Comparison of ENCODE assay signal across 8 cellular contexts in genomic region chr4:2537011-2537830, GRCh38. TPM values are rescaled to one million over a fixed set of nuclear protein-coding genes. Genes with fewer than 3 reads are reported as not detected.
DNase-seq lines count a peak whose midpoint lies in the region; ATAC-seq, FAIRE-seq and TF ChIP-seq lines count a peak whose summit lies in the region.

No MANE protein-coding gene starts in this region.

- peaks cover 4% of the 10 kb centered on the region for H4K20me1 ChIP-seq in GM12878 (ENCODE audit: control insufficient read depth, insufficient read depth)
- H4K20me1 ChIP-seq in smooth muscle cell (ENCODE audit: low read depth): peaks cover 50% of the 10 kb centered on the region

- no peaks in the 10 kb centered on the region for H3K9me3 Mint-ChIP-seq in T-helper 2 cell treated with Interferon-gamma antibody and Interleukin-4, amounts not matched to agents 5 μg/mL and 100 μg/mL, for 36 hours

- in situ Hi-C loops in GM12878 (cut with MboI): no loop called here

- TF ChIP-seq CTCF in GM12878 (IDR thresholded peaks at IDR 0.05 in 2 of 3, conservative IDR thresholded peaks at IDR 0.05 in 1 of 3; ENCODE audit: control insufficient read depth in 2 of 3, extremely low read depth in 1 of 3, insufficient read depth in 1 of 3, low read depth in 3 of 3, low read length in 3 of 3) (no peak), smooth muscle cell (IDR thresholded peaks at IDR 0.05; ENCODE audit: borderline replicate concordance, insufficient read depth, poor library complexity, severe bottlenecking) (no peak)

- H3K27ac ChIP-seq in GM12878 (ENCODE audit: control insufficient read depth, insufficient read depth) (peak overlapping the region; percentile 74), smooth muscle cell (ENCODE audit: low read depth) (peak overlapping the region; percentile 67)

- peak overlapping the region; percentile 55 for H2AFZ ChIP-seq in GM12878 (ENCODE audit: control insufficient read depth, low read depth, low read length)
- no peak overlapping the region for H2AFZ ChIP-seq in smooth muscle cell (ENCODE audit: low read depth)

- intact Hi-C loops in GM12878 (cut with micrococcal nuclease; ENCODE audit: unreplicated experiment): loop anchor here (5.0 kb wide), 1 partner anchor 120 kb away; the partner anchor contains the start of genes CFAP99 and ZFYVE28

- BruUV-seq in GM12878 (replicated peaks; lab: Mats Ljungman, UMichigan): no TSS peak

- peak overlapping the region; percentile 95 for H3K4me3 ChIP-seq in GM12878
- H3K4me3 ChIP-seq in smooth muscle cell: peak overlapping the region; percentile 89

- TF ChIP-seq EP300 in GM12878 (IDR thresholded peaks at IDR 0.05; ENCODE audit: borderline replicate concordance in 1 of 2, control insufficient read depth in 1 of 2, low read depth in 2 of 2, low read length in 2 of 2): no peak

- CTCF ChIA-PET in GM12878 (lab: Yijun Ruan, JAX): interaction anchor here (1.3 to 1.6 kb wide), 4 partner anchors 9 to 62 kb away, joined by 3 to 5 read pairs (median 4); no protein-coding TSS in a partner anchor

- peak overlapping the region; percentile 49 for H3K4me2 ChIP-seq in GM12878 (ENCODE audit: control insufficient read depth, insufficient read depth)
- H3K4me2 ChIP-seq in smooth muscle cell: peak overlapping the region; percentile 91

- peak; percentile 30 for DNase-seq in Ammon's horn (ENCODE audit: low spot score)
- DNase-seq in HK-2 (ENCODE audit: unreplicated experiment): peak; percentile 63
- DNase-seq in T-helper 2 cell treated with Interferon-gamma antibody and Interleukin-4, amounts not matched to agents 5 μg/mL and 100 μg/mL, for 36 hours (ENCODE audit: low spot score): peak; percentile 66
- no peak for DNase-seq in GM12878 (ENCODE audit: low read depth, low spot score)
- DNase-seq in iPS-NIHi7 (ENCODE audit: extremely low spot score): peak; percentile 22
- no peak for DNase-seq in smooth muscle cell (lab: John Stamatoyannopoulos, UW; ENCODE audit: unreplicated experiment)
- DNase-seq in DMS153 treated with DMSO at 0.1 percent for 48 hours (lab: John Stamatoyannopoulos, UW; ENCODE audit: unreplicated experiment): no peak

- no peaks in the 10 kb centered on the region for H3K27me3 Mint-ChIP-seq in T-helper 2 cell treated with Interferon-gamma antibody and Interleukin-4, amounts not matched to agents 5 μg/mL and 100 μg/mL, for 36 hours (ENCODE audit: low read depth)

- H3F3A ChIP-seq in smooth muscle cell (ENCODE audit: low read depth): no peaks in the 10 kb centered on the region

- H3K36me3 Mint-ChIP-seq in T-helper 2 cell treated with Interferon-gamma antibody and Interleukin-4, amounts not matched to agents 5 μg/mL and 100 μg/mL, for 36 hours (ENCODE audit: low read depth): peaks cover 7% of the 10 kb centered on the region

- no peak for TF ChIP-seq RAD21 in GM12878 (IDR thresholded peaks at IDR 0.05; ENCODE audit: insufficient read depth, low read depth, low read length)

- SMC1A ChIA-PET in GM12878 (lab: Charles Lee; ENCODE audit: uncharacterized antibody, unreplicated experiment): interaction anchor here (0.8 to 1.9 kb wide), 3 partner anchors 60 to 226 kb away, joined by 3 to 4 read pairs (median 3); no protein-coding TSS in a partner anchor

- peak overlapping the region; percentile 91 for H3K4me3 Mint-ChIP-seq in T-helper 2 cell treated with Interferon-gamma antibody and Interleukin-4, amounts not matched to agents 5 μg/mL and 100 μg/mL, for 36 hours

- H3K9ac ChIP-seq in GM12878 (ENCODE audit: control insufficient read depth, insufficient read depth, low read length) (peak overlapping the region; percentile 86), smooth muscle cell (ENCODE audit: low read depth) (peak overlapping the region; percentile 78)

- H3K4me1 ChIP-seq in GM12878 (ENCODE audit: control insufficient read depth, insufficient read depth, low read length) (peaks cover 8% of the 10 kb centered on the region), smooth muscle cell (ENCODE audit: low read depth) (peaks cover 8% of the 10 kb centered on the region)

- peak overlapping the region; percentile 86 for H3K27ac Mint-ChIP-seq in T-helper 2 cell treated with Interferon-gamma antibody and Interleukin-4, amounts not matched to agents 5 μg/mL and 100 μg/mL, for 36 hours

- ATAC-seq in GM19328 (IDR thresholded peaks at IDR 0.05; ENCODE audit: unreplicated experiment) (peak; percentile 27), GM12878 (peak; percentile 12)

- H3K9me3 ChIP-seq in GM12878 (replicated peaks; ENCODE audit: control insufficient read depth, insufficient read depth, low read length) (no peaks in the 10 kb centered on the region), smooth muscle cell (replicated peaks; ENCODE audit: low read depth) (no peaks in the 10 kb centered on the region)

- H3K27me3 ChIP-seq in GM12878 (replicated peaks in 1 of 2; ENCODE audit: control insufficient read depth in 2 of 2, insufficient read depth in 2 of 2, low read length in 1 of 2) (no peaks in the 10 kb centered on the region), smooth muscle cell (ENCODE audit: low read depth) (no peaks in the 10 kb centered on the region)

- H3K79me2 ChIP-seq in GM12878 (ENCODE audit: control insufficient read depth, insufficient read depth, low read length) (peaks cover 53% of the 10 kb centered on the region), smooth muscle cell (ENCODE audit: low read depth) (peaks cover 53% of the 10 kb centered on the region)

- peak; percentile 7 for FAIRE-seq in GM12878 (lab: Jason Lieb, UNC)

- H3K36me3 ChIP-seq in GM12878 (ENCODE audit: control insufficient read depth in 2 of 2, insufficient read depth in 2 of 2, low read length in 1 of 2) (no peaks in the 10 kb centered on the region), smooth muscle cell (ENCODE audit: low read depth) (no peaks in the 10 kb centered on the region)

- H3K4me1 Mint-ChIP-seq in T-helper 2 cell treated with Interferon-gamma antibody and Interleukin-4, amounts not matched to agents 5 μg/mL and 100 μg/mL, for 36 hours (ENCODE audit: low read depth): peaks cover 16% of the 10 kb centered on the region

- WGBS in GM12878 (ENCODE audit: insufficient coverage, insufficient replicate concordance, low lambda C conversion rate, missing lambda C conversion rate): under 1% methylated on average over 74 of the region's 103 CpGs
- under 1% methylated on average over 71 of the region's 103 CpGs for WGBS in smooth muscle cell (ENCODE audit: low lambda C conversion rate)

- POLR2A ChIA-PET in GM12878 (lab: Charles Lee): interaction anchor here (1.1 to 2.6 kb wide), 4 partner anchors 32 to 68 kb away, joined by 3 to 19 read pairs (median 4); partner anchors contain the start of gene RNF4

- TF ChIP-seq POLR2A in GM12878 (IDR thresholded peaks at IDR 0.05; ENCODE audit: low read depth, low read length): 0 out of 2 replicates have a peak, but pooled peaks have one; percentile 57

- RAD21 ChIA-PET in GM12878 (lab: Charles Lee; ENCODE audit: unreplicated experiment): interaction anchor here (1.0 to 3.1 kb wide), 3 partner anchors 16 to 68 kb away, joined by 3 to 27 read pairs (median 3); partner anchors contain the start of gene RNF4

TF ChIP-seq in GM12878, 131 proteins besides CTCF, POLR2A, EP300 and RAD21 (continues in another document):
- TF ChIP-seq JUND (IDR thresholded peaks at IDR 0.05; ENCODE audit: low read depth, low read length): no peak
- TF ChIP-seq GATAD2B (conservative IDR thresholded peaks at IDR 0.05; ENCODE audit: low read depth): peak; percentile 86; the same call in 1 of the 2 replicates
- peak; percentile 40; the same call in 1 of the 2 replicates for TF ChIP-seq RUNX3 (IDR thresholded peaks at IDR 0.05; ENCODE audit: low read length)
- TF ChIP-seq, protein P1, sequence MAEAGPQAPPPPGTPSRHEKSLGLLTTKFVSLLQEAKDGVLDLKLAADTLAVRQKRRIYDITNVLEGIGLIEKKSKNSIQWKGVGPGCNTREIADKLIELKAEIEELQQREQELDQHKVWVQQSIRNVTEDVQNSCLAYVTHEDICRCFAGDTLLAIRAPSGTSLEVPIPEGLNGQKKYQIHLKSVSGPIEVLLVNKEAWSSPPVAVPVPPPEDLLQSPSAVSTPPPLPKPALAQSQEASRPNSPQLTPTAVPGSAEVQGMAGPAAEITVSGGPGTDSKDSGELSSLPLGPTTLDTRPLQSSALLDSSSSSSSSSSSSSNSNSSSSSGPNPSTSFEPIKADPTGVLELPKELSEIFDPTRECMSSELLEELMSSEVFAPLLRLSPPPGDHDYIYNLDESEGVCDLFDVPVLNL (IDR thresholded peaks at IDR 0.05; ENCODE audit: low read depth, low read length): no peak
- peak; percentile 88 for TF ChIP-seq LARP7 (IDR thresholded peaks at IDR 0.05)
- TF ChIP-seq PAX8 (IDR thresholded peaks at IDR 0.05): no peak
- TF ChIP-seq BACH1 (IDR thresholded peaks at IDR 0.05; ENCODE audit: borderline replicate concordance): 0 out of 2 replicates have a peak, but pooled peaks have one; percentile 35
- TF ChIP-seq, protein P2, sequence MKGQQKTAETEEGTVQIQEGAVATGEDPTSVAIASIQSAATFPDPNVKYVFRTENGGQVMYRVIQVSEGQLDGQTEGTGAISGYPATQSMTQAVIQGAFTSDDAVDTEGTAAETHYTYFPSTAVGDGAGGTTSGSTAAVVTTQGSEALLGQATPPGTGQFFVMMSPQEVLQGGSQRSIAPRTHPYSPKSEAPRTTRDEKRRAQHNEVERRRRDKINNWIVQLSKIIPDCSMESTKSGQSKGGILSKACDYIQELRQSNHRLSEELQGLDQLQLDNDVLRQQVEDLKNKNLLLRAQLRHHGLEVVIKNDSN (IDR thresholded peaks at IDR 0.05; ENCODE audit: borderline replicate concordance, extremely low read length, insufficient read depth, low read depth, low read length): no peak

RNA-seq across cellular contexts. Expression of gene FAM193A, which starts 0.8 kb away (rescaled TPM):
- 80.1 and 89.1 TPM in 2 replicates for total RNA-seq in GM12878 (2013; cell fraction: nucleolus; rRNA removed)
- total RNA-seq in GM12878 (2014; rRNA removed): 9.3 and 9.8 TPM in 2 replicates
- 8.6 and 8.9 TPM in 2 replicates for total RNA-seq in GM12878 (2014; rRNA removed; fragmentation: Illumina TruSeq; extraction: Trizol)
- 22.2 and 23.3 TPM in 2 replicates for total RNA-seq in GM12878 (2021)
- 8.2 TPM for polyA plus RNA-seq in GM12878 (2011; ENCODE audit: low read depth)
- 3.7 and 5.1 TPM in 2 replicates for polyA plus RNA-seq in GM12878 (2011; rRNA removed)
- polyA plus RNA-seq in GM12878 (2011; cell fraction: cytosol; rRNA removed): 7.5 and 9.4 TPM in 2 replicates
- polyA plus RNA-seq in GM12878 (2011; cell fraction: nucleus; rRNA removed): 15.9 and 22.4 TPM in 2 replicates
- polyA plus RNA-seq in GM12878 (2012): 13.2 and 14.7 TPM in 2 replicates
- polyA plus RNA-seq in GM12878 (2014; fragmentation: Illumina TruSeq; extraction: Trizol): 8.5 and 12.4 TPM in 2 replicates
- polyA plus RNA-seq in GM12878 (2014; fragmentation: Nextera tagmentation; extraction: Ambion mirVana): under 1 TPM; 0.52 to 0.91 TPM
- polyA plus RNA-seq in GM12878 (2014; rRNA removed): 8.6 and 10.3 TPM in 2 replicates
- 1 to 10 TPM; 5.3 to 6.1 TPM for polyA plus RNA-seq in GM12878 (2016; fragmentation: Nextera tagmentation; extraction: Ambion mirVana)
- polyA minus RNA-seq in GM12878 (2011; rRNA and poly(A)+ RNA removed): 15.6 and 20.9 TPM in 2 replicates
- polyA minus RNA-seq in GM12878 (2011; cell fraction: cytosol; rRNA and poly(A)+ RNA removed): 11.9 and 12.1 TPM in 2 replicates
- polyA minus RNA-seq in GM12878 (2011; cell fraction: nucleus; rRNA and poly(A)+ RNA removed): 16.8 and 30.8 TPM in 2 replicates
- 7.8 and 12.2 TPM in 2 replicates for total RNA-seq in smooth muscle cell
- polyA plus RNA-seq in smooth muscle cell: 8.3 and 12.7 TPM in 2 replicates

Comparison
In these comparisons a context has a peak if more than half of its experiments do, and no peak if none do; other contexts are left out.
1. DNase-seq: peak in Ammon's horn (single experiment), HK-2 (single experiment), T-helper 2 cell treated with Interferon-gamma antibody and Interleukin-4, amounts not matched to agents 5 μg/mL and 100 μg/mL, for 36 hours (single experiment) and iPS-NIHi7 (single experiment); none in GM12878 (single experiment), smooth muscle cell (single experiment) and DMS153 treated with DMSO at 0.1 percent for 48 hours (single experiment).